In genomic region chr10:6163364-6164270, GRCh38 we compare ENCODE assay signal across 8 cellular contexts. TPM values are rescaled to one million over a fixed set of nuclear protein-coding genes. Genes with fewer than 3 reads are reported as not detected.
DNase-seq lines count a peak whose midpoint lies in the region; ATAC-seq, FAIRE-seq and TF ChIP-seq lines count a peak whose summit lies in the region.

No MANE protein-coding gene starts in this region.

- no peak for FAIRE-seq in kidney (lab: Jason Lieb, UNC)

- peaks cover 34% of the 10 kb centered on the region for H3K4me1 Mint-ChIP-seq in activated B cell treated with CpG ODN at 0.5 μM for 24 hours

- no peaks in the 10 kb centered on the region for H3K9me3 ChIP-seq in kidney (ENCODE audit: control insufficient read depth in 1 of 2, low read length in 2 of 2)

- POLR2A ChIA-PET in activated B cell treated with CpG ODN at 0.5 μM for 24 hours (lab: Charles Lee) = interaction anchor here (0.5 to 2.9 kb wide), 23 partner anchors 9 to 243 kb away, joined by 3 to 34 read pairs (median 4); partner anchors contain the start of gene PFKFB3

- peak overlapping the region; percentile 96 for H3K4me3 Mint-ChIP-seq in activated B cell treated with CpG ODN at 0.5 μM for 24 hours

- H3K4me1 ChIP-seq in kidney (ENCODE audit: control insufficient read depth in 1 of 2, insufficient read depth in 1 of 2, low read depth in 1 of 2, low read length in 2 of 2) = peaks cover 0 to 6% of the 10 kb centered on the region in 2 donors

- no peaks in the 10 kb centered on the region for H3K9me3 Mint-ChIP-seq in activated B cell treated with CpG ODN at 0.5 μM for 24 hours

- peak overlapping the region; percentile 67 to 93 for H3K9ac ChIP-seq in kidney (ENCODE audit: low read length in 2 of 2)

- CTCF ChIA-PET in activated B cell treated with CpG ODN at 0.5 μM for 24 hours (lab: Charles Lee) = interaction anchor here (0.8 to 2.2 kb wide), 4 partner anchors 12 to 238 kb away, joined by 3 to 21 read pairs (median 5); partner anchors contain the start of gene PFKFB3

- intact Hi-C loops in activated B cell treated with CpG ODN at 0.5 μM for 24 hours (cut with micrococcal nuclease) (loop anchor here (1.0 to 5.0 kb wide), 8 partner anchors 12 to 1309 kb away; partner anchors contain the start of genes IL15RA, PFKFB3 and RBM17), kidney (cut with DNase I) (no loop called here)

- peak overlapping the region; percentile 97 for H3K27ac Mint-ChIP-seq in activated B cell treated with CpG ODN at 0.5 μM for 24 hours

- DNase-seq in NCI-H2081 (lab: John Stamatoyannopoulos, UW) (peak; percentile 80 to 89), NCI-H2081 treated with DMSO at 0.1 percent for 48 hours (lab: John Stamatoyannopoulos, UW) (no peak), NCI-H2171 (lab: John Stamatoyannopoulos, UW) (peak; percentile 75), activated B cell treated with CpG ODN at 0.5 μM for 24 hours (peak; percentile 90), kidney (peak; percentile 97)
- DNase-seq in central memory CD4-positive, alpha-beta T cell = peak; percentile 93
- DNase-seq in stimulated activated CD4-positive, alpha-beta T cell treated with anti-CD3 and anti-CD28 coated beads, Interleukin-15, amount 100 ng/mL, for 24 hours = peak; percentile 95

- peaks cover 12% of the 10 kb centered on the region for H3K36me3 Mint-ChIP-seq in activated B cell treated with CpG ODN at 0.5 μM for 24 hours (ENCODE audit: low read depth)

- H3K4me3 ChIP-seq in kidney (ENCODE audit: low read length in 2 of 2) = peak overlapping the region; percentile 62 to 82

- no peaks in the 10 kb centered on the region for H3K27me3 Mint-ChIP-seq in activated B cell treated with CpG ODN at 0.5 μM for 24 hours

- peak overlapping the region; percentile 81 to 92 for H3K27ac ChIP-seq in kidney (ENCODE audit: low read depth in 2 of 2, low read length in 2 of 2)

- ATAC-seq in HG02970 (IDR thresholded peaks at IDR 0.05; ENCODE audit: low FRiP score, unreplicated experiment) (peak; percentile 94), activated B cell treated with CpG ODN at 0.5 μM for 24 hours (ENCODE audit: low read depth) (peak; percentile 98)

- TF ChIP-seq CTCF in activated B cell treated with CpG ODN at 0.5 μM for 24 hours (IDR thresholded peaks at IDR 0.05) = no peak
- TF ChIP-seq CTCF in kidney (IDR thresholded peaks at IDR 0.05; ENCODE audit: borderline replicate concordance, extremely low read depth, insufficient read depth) = no peak

- peaks cover 0 to 2% of the 10 kb centered on the region in 2 donors for H3K36me3 ChIP-seq in kidney (ENCODE audit: control insufficient read depth in 1 of 2, insufficient read depth in 2 of 2, low read length in 2 of 2)

RNA-seq across cellular contexts. Expression of gene PFKFB3, which starts 39.1 kb away (rescaled TPM):
- total RNA-seq in activated B cell treated with CpG ODN at 0.5 μM for 24 hours (96.7 and 105 TPM in 2 replicates), kidney (141 TPM)
- 34.9 TPM for polyA plus RNA-seq in kidney (ENCODE audit: insufficient read depth, low read depth, low replicate concordance)
